Comparison of ENCODE assay signal across 25 cellular contexts in genomic region chr5:154419236-154419635, GRCh38. TPM values are rescaled to one million over a fixed set of nuclear protein-coding genes. Genes with fewer than 3 reads are reported as not detected.
"Had no signal": no experiment of that assay in that cellular context is flagged by ENCODE, and none has a peak within 500 bp of the region (broad histone marks: within the 10 kb centered on the region; RNA-seq: fewer than 3 reads in every experiment).

No MANE protein-coding gene starts in this region.

- ATAC-seq: K562, Right ventricle myocardium inferior, SK-N-SH treated with all-trans-retinoic acid at 6 μM for 48 hours had no signal

- H3K27me3 Mint-ChIP-seq: IgD-negative memory B cell had no signal

- H3K4me2 ChIP-seq: KMS-11, PC-9 had no signal

- H3K9me3 ChIP-seq: Peyer's patch, SJCRH30 had no signal

- H3K36me3 ChIP-seq: SJCRH30 had no signal

- H3K4me1 ChIP-seq: Peyer's patch, SJCRH30 had no signal

- H3K4me3 ChIP-seq: K562, PC-9, Peyer's patch, SJCRH30 had no signal

- H3K4me3 Mint-ChIP-seq: IgD-negative memory B cell had no signal

- H2AFZ ChIP-seq: PC-9 had no signal

- H3K9ac ChIP-seq: KMS-11 had no signal

- H3K27ac ChIP-seq: HL-60, KMS-11, PC-9, Peyer's patch, SJCRH30 had no signal

- DNase-seq: MV-4-11; NCI-H1048; NCI-H1436 treated with DMSO at 0.1 percent for 48 hours; NCI-H1694; NCI-H187 treated with DMSO at 0.1 percent for 48 hours; NCI-H2171 treated with DMSO at 0.1 percent for 48 hours; NCI-H345; NCI-H510A treated with DMSO at 0.1 percent for 48 hours; NCI-H526; NCI-H82; NK-92 treated with Interleukin-12 subunit alpha and Interleukin-12 subunit beta, amount 100 ng/mL, for 24 hours; PC-9; SHP77 treated with DMSO at 0.1 percent for 48 hours; SJCRH30 had no signal

- H3K27me3 ChIP-seq: Peyer's patch, SJCRH30 had no signal

RNA-seq across cellular contexts. Expression of gene HAND1, which starts 58.8 kb away (rescaled TPM):
- total RNA-seq: K562, LHCN-M2, MCF 10A, OCI-LY7, PC-9, RPMI7951, SJCRH30 had no signal
